ENCODE assay signal across 17 cellular contexts in genomic region chrX:74451450-74452198, GRCh38. TPM values are rescaled to one million over a fixed set of nuclear protein-coding genes. Genes with fewer than 3 reads are reported as not detected.
DNase-seq lines count a peak whose midpoint lies in the region; ATAC-seq and TF ChIP-seq lines count a peak whose summit lies in the region.
"Had no signal": no experiment of that assay in that cellular context is flagged by ENCODE, and none has a peak within 500 bp of the region (broad histone marks: within the 10 kb centered on the region; RNA-seq: fewer than 3 reads in every experiment).

No MANE protein-coding gene starts in this region.

- DNase-seq in MCF 10A (ENCODE audit: unreplicated experiment), result no peak
- no peak for DNase-seq in breast epithelium (ENCODE audit: low spot score in 2 of 2)
- no peak for DNase-seq in esophagus squamous epithelium (lab: John Stamatoyannopoulos, UW)
- no peak for DNase-seq in stimulated activated naive CD8-positive, alpha-beta T cell treated with anti-CD3 and anti-CD28 coated beads, Interleukin-15, amount 100 ng/mL, for 72 hours
- no peak for DNase-seq in SKM-1 treated with dmso at 0.1 percent for 144 hours (lab: John Stamatoyannopoulos, UW; ENCODE audit: unreplicated experiment)
- DNase-seq in NK-92 (lab: John Stamatoyannopoulos, UW; ENCODE audit: unreplicated experiment), result no peak
- no peak for DNase-seq in sciatic nerve (ENCODE audit: low spot score)
- DNase-seq: CD4-positive, alpha-beta memory T cell; erythroblast; GDM1; islet precursor cell; NCI-H1694 had no signal

- CTCF ChIA-PET in MCF 10A (lab: Yijun Ruan, JAX), result no interaction called here

- peaks cover 18% of the 10 kb centered on the region for H3K4me1 Mint-ChIP-seq in MCF 10A (ENCODE audit: insufficient read depth, unreplicated experiment)
- peaks cover 13% of the 10 kb centered on the region for H3K4me1 Mint-ChIP-seq in activated T-helper 17 cell treated with anti-CD3 and anti-CD28 coated beads, Interleukin-2, amount 50 U/mL, for 72 hours
- peaks cover 16% of the 10 kb centered on the region for H3K4me1 Mint-ChIP-seq in stimulated activated naive CD8-positive, alpha-beta T cell treated with anti-CD3 and anti-CD28 coated beads, Interleukin-15, amount 100 ng/mL, for 72 hours
- H3K4me1 Mint-ChIP-seq: stimulated activated memory B cell treated with anti-CD40 and anti-IgM and Interleukin-4, amounts not matched to agents 10 μg/mL and 1 μg/mL and 100 μg/mL, for 72 hours had no signal

- no peaks in the 10 kb centered on the region for H3K36me3 ChIP-seq in breast epithelium
- H3K36me3 ChIP-seq in esophagus squamous epithelium, result no peaks in the 10 kb centered on the region
- H3K36me3 ChIP-seq: cardiac muscle cell, tibial artery had no signal

- no peak for TF ChIP-seq POLR2A in breast epithelium (IDR thresholded peaks at IDR 0.05)
- no peak for TF ChIP-seq POLR2A in esophagus squamous epithelium (IDR thresholded peaks at IDR 0.05)

- H3K4me3 ChIP-seq in breast epithelium, result no peak overlapping the region
- no peak overlapping the region for H3K4me3 ChIP-seq in esophagus squamous epithelium
- H3K4me3 ChIP-seq: cardiac muscle cell, tibial artery had no signal

- no peaks in the 10 kb centered on the region for H3K36me3 Mint-ChIP-seq in MCF 10A (ENCODE audit: insufficient read depth, unreplicated experiment)
- peaks cover 5% of the 10 kb centered on the region for H3K36me3 Mint-ChIP-seq in activated T-helper 17 cell treated with anti-CD3 and anti-CD28 coated beads, Interleukin-2, amount 50 U/mL, for 72 hours (ENCODE audit: low read depth)
- H3K36me3 Mint-ChIP-seq: CD4-positive, alpha-beta memory T cell; stimulated activated memory B cell treated with anti-CD40 and anti-IgM and Interleukin-4, amounts not matched to agents 10 μg/mL and 1 μg/mL and 100 μg/mL, for 72 hours had no signal

- H3K4me3 Mint-ChIP-seq in MCF 10A (ENCODE audit: unreplicated experiment), result no peak overlapping the region
- peak overlapping the region; percentile 59 for H3K4me3 Mint-ChIP-seq in activated T-helper 17 cell treated with anti-CD3 and anti-CD28 coated beads, Interleukin-2, amount 50 U/mL, for 72 hours
- H3K4me3 Mint-ChIP-seq in stimulated activated naive CD8-positive, alpha-beta T cell treated with anti-CD3 and anti-CD28 coated beads, Interleukin-15, amount 100 ng/mL, for 72 hours, result no peak overlapping the region
- H3K4me3 Mint-ChIP-seq: CD4-positive, alpha-beta memory T cell; stimulated activated memory B cell treated with anti-CD40 and anti-IgM and Interleukin-4, amounts not matched to agents 10 μg/mL and 1 μg/mL and 100 μg/mL, for 72 hours had no signal

- TF ChIP-seq CTCF in MCF 10A (IDR thresholded peaks at IDR 0.05; ENCODE audit: unreplicated experiment), result no peak
- no peak for TF ChIP-seq CTCF in breast epithelium (IDR thresholded peaks at IDR 0.05)
- TF ChIP-seq CTCF in esophagus squamous epithelium (IDR thresholded peaks at IDR 0.05), result no peak

- H3K27ac ChIP-seq in breast epithelium, result no peak overlapping the region
- H3K27ac ChIP-seq in esophagus squamous epithelium, result peak overlapping the region in 3 of 4 donors; percentile 11 to 67 (median 43)
- H3K27ac ChIP-seq: cardiac muscle cell had no signal

- H3K27ac Mint-ChIP-seq in MCF 10A (ENCODE audit: low read depth, unreplicated experiment), result peak overlapping the region; percentile 64
- H3K27ac Mint-ChIP-seq in activated T-helper 17 cell treated with anti-CD3 and anti-CD28 coated beads, Interleukin-2, amount 50 U/mL, for 72 hours, result peak overlapping the region; percentile 94
- H3K27ac Mint-ChIP-seq in stimulated activated naive CD8-positive, alpha-beta T cell treated with anti-CD3 and anti-CD28 coated beads, Interleukin-15, amount 100 ng/mL, for 72 hours, result no peak overlapping the region
- H3K27ac Mint-ChIP-seq: CD4-positive, alpha-beta memory T cell; stimulated activated memory B cell treated with anti-CD40 and anti-IgM and Interleukin-4, amounts not matched to agents 10 μg/mL and 1 μg/mL and 100 μg/mL, for 72 hours had no signal

- no TSS peak for BruUV-seq in MCF 10A (replicated peaks; lab: Mats Ljungman, UMichigan)

- H3K4me1 ChIP-seq in breast epithelium (no peaks in the 10 kb centered on the region), esophagus squamous epithelium (peaks cover 0 to 56% (median 0%) of the 10 kb centered on the region in 3 donors)
- H3K4me1 ChIP-seq: tibial artery had no signal

- no peaks in the 10 kb centered on the region for H3K9me3 ChIP-seq in breast epithelium
- H3K9me3 ChIP-seq in esophagus squamous epithelium, result no peaks in the 10 kb centered on the region
- H3K9me3 ChIP-seq: tibial artery had no signal

- H3K27me3 ChIP-seq in breast epithelium (peaks cover 0 to 15% of the 10 kb centered on the region in 2 donors), esophagus squamous epithelium (no peaks in the 10 kb centered on the region)
- H3K27me3 ChIP-seq: cardiac muscle cell, tibial artery had no signal

- POLR2A ChIA-PET in MCF 10A (lab: Yijun Ruan, JAX), result interaction anchor here (3.8 kb wide), 1 partner anchor 30 kb away, joined by 51 read pairs; the partner anchor contains the start of gene SLC16A2

- peaks cover 31% of the 10 kb centered on the region for H3K27me3 Mint-ChIP-seq in MCF 10A (ENCODE audit: insufficient read depth, unreplicated experiment)
- no peaks in the 10 kb centered on the region for H3K27me3 Mint-ChIP-seq in activated T-helper 17 cell treated with anti-CD3 and anti-CD28 coated beads, Interleukin-2, amount 50 U/mL, for 72 hours
- H3K27me3 Mint-ChIP-seq in stimulated activated naive CD8-positive, alpha-beta T cell treated with anti-CD3 and anti-CD28 coated beads, Interleukin-15, amount 100 ng/mL, for 72 hours, result no peaks in the 10 kb centered on the region

- intact Hi-C loops in MCF 10A (cut with micrococcal nuclease), result loop anchor here (1.0 to 10.0 kb wide), 3 partner anchors 30 to 157 kb away; partner anchors contain the start of gene SLC16A2
- intact Hi-C loops in breast epithelium (cut with DNase I; ENCODE audit: low total_unique reads), result no loop called here
- intact Hi-C loops in esophagus squamous epithelium (cut with DNase I), result no loop called here
- intact Hi-C loops in sciatic nerve (cut with DNase I), result no loop called here

- ATAC-seq in activated T-helper 17 cell treated with anti-CD3 and anti-CD28 coated beads, Interleukin-2, amount 50 U/mL, for 72 hours (replicated peaks), result peak; percentile 70
- ATAC-seq in stimulated activated naive CD8-positive, alpha-beta T cell treated with anti-CD3 and anti-CD28 coated beads, Interleukin-15, amount 100 ng/mL, for 72 hours, result peak; percentile 19
- ATAC-seq in sciatic nerve, result no peak
- ATAC-seq: Right ventricle myocardium inferior had no signal

- 58 to 74% methylated on average over 4 to 5 of the region's 5 CpGs for WGBS in esophagus squamous epithelium, 2 donors

- H3K9me3 Mint-ChIP-seq in MCF 10A (ENCODE audit: unreplicated experiment), result no peaks in the 10 kb centered on the region
- no peaks in the 10 kb centered on the region for H3K9me3 Mint-ChIP-seq in activated T-helper 17 cell treated with anti-CD3 and anti-CD28 coated beads, Interleukin-2, amount 50 U/mL, for 72 hours
- no peaks in the 10 kb centered on the region for H3K9me3 Mint-ChIP-seq in stimulated activated naive CD8-positive, alpha-beta T cell treated with anti-CD3 and anti-CD28 coated beads, Interleukin-15, amount 100 ng/mL, for 72 hours
- H3K9me3 Mint-ChIP-seq: stimulated activated memory B cell treated with anti-CD40 and anti-IgM and Interleukin-4, amounts not matched to agents 10 μg/mL and 1 μg/mL and 100 μg/mL, for 72 hours had no signal

RNA-seq across cellular contexts. Expression of gene SLC16A2, which starts 30.3 kb away (rescaled TPM):
- total RNA-seq in MCF 10A (2022) (11.9 and 13.7 TPM in 2 replicates), breast epithelium (10 to 100 TPM in 1 of 3 donors, 1 to 10 TPM in 2; 4.8 to 10.8 (median 6.6) TPM), esophagus squamous epithelium (1 to 10 TPM in 3 of 4 donors, under 1 TPM in 1; 0.99 to 6.7 (median 2.9) TPM), sciatic nerve (18.2 TPM)
- total RNA-seq in activated T-helper 17 cell treated with anti-CD3 and anti-CD28 coated beads, Interleukin-2, amount 50 U/mL, for 72 hours, result 1 to 10 TPM in 1 of 2 donors, under 1 TPM in 1; 0.11 to 1.5 TPM

Comparison
In these comparisons a context has a peak if more than half of its experiments do, and no peak if none do; other contexts are left out.
1. H3K27ac Mint-ChIP-seq: peak in MCF 10A (single experiment) and activated T-helper 17 cell treated with anti-CD3 and anti-CD28 coated beads, Interleukin-2, amount 50 U/mL, for 72 hours (single experiment); none in stimulated activated naive CD8-positive, alpha-beta T cell treated with anti-CD3 and anti-CD28 coated beads, Interleukin-15, amount 100 ng/mL, for 72 hours (0 of 2).
2. H3K27ac ChIP-seq: peak in esophagus squamous epithelium (3 of 4); none in breast epithelium (0 of 2).